ENCODE assay signal across 31 cellular contexts in genomic region chr15:100762913-100763627, GRCh38.
DNase-seq lines count a peak whose midpoint lies in the region; ATAC-seq, FAIRE-seq and TF ChIP-seq lines count a peak whose summit lies in the region.
"Had no signal": no experiment of that assay in that cellular context is flagged by ENCODE, and none has a peak within 500 bp of the region (broad histone marks: within the 10 kb centered on the region; RNA-seq: fewer than 3 reads in every experiment).

No MANE protein-coding gene starts in this region.

- H4K91ac ChIP-seq in H1 (replicated peaks; ENCODE audit: insufficient read length, low read length), result no peak overlapping the region

- H3K23ac ChIP-seq in H1 (ENCODE audit: insufficient read length), result no peak overlapping the region

- POLR2A ChIA-PET in H1 (lab: Charles Lee; ENCODE audit: partially characterized antibody), result interaction anchor here (0.6 kb wide), 1 partner anchor 302 kb away, joined by 3 read pairs; no protein-coding TSS in a partner anchor

- no peak overlapping the region for H3K4ac ChIP-seq in H1 (replicated peaks; ENCODE audit: insufficient read length, low read depth, low read length)

- H4K20me1 ChIP-seq in H1 (replicated peaks in 1 of 2; ENCODE audit: control insufficient read depth in 1 of 2, insufficient read depth in 2 of 2, low read length in 2 of 2), result no peaks in the 10 kb centered on the region

- no peak overlapping the region for H3K14ac ChIP-seq in H1 (ENCODE audit: insufficient read length)

- TF ChIP-seq RAD21 in H1 (IDR thresholded peaks at IDR 0.05 in 1 of 2, conservative IDR thresholded peaks at IDR 0.05 in 1 of 2; ENCODE audit: low read depth in 2 of 2, low read length in 2 of 2), result no peak

- no peaks in the 10 kb centered on the region for H3K9me3 ChIP-seq in H1 (ENCODE audit: insufficient read depth in 2 of 2, low read depth in 1 of 2, low read length in 1 of 2)
- H3K9me3 ChIP-seq: ascending aorta, Peyer's patch, SJSA1, tibial nerve had no signal

- 89% methylated on average over 8 of the region's 8 CpGs; no CpG with 5 or more reads in 1 of the 2 experiments for WGBS in H1 (ENCODE audit: extremely low coverage in 1 of 2, insufficient coverage in 1 of 2, insufficient read length in 1 of 2, insufficient replicate concordance in 2 of 2, low coverage in 1 of 2, low lambda C conversion rate in 2 of 2, missing lambda C conversion rate in 1 of 2), 2 experiments

- no peak overlapping the region for H2BK12ac ChIP-seq in H1 (ENCODE audit: low read depth, low read length)

- H3K23me2 ChIP-seq in H1 (ENCODE audit: low read depth, low read length), result no peaks in the 10 kb centered on the region

- H2BK120ac ChIP-seq in H1 (replicated peaks; ENCODE audit: low read depth, low read length), result no peak overlapping the region

- no peaks in the 10 kb centered on the region for H3K79me2 ChIP-seq in H1 (ENCODE audit: control insufficient read depth in 1 of 2, insufficient read depth in 2 of 2, low read length in 2 of 2)

- no peak for TF ChIP-seq POLR2A in H1 (IDR thresholded peaks at IDR 0.05; ENCODE audit: control extremely low read depth in 1 of 2, low read depth in 2 of 2, low read length in 2 of 2)

- 0 out of 2 replicates have a peak overlapping the region, but pooled peaks have one; percentile 39 for H2AK5ac ChIP-seq in H1 (ENCODE audit: low read depth, low read length)

- DNase-seq in activated effector memory CD4-positive, alpha-beta T cell treated with anti-CD3 and anti-CD28 coated beads, Interleukin-2, amount 50 U/mL, for 16 hours, result peak; percentile 57
- DNase-seq in activated effector memory CD4-positive, alpha-beta T cell treated with Interleukin-2 at 50 U/mL for 16 hours, result no peak
- DNase-seq in HT1080 (ENCODE audit: low read depth) (peak; percentile 21), H1 (ENCODE audit: low read depth in 1 of 2, low spot score in 2 of 2) (no peak), posterior vena cava (ENCODE audit: low spot score) (peak; percentile 63), GM19239 (ENCODE audit: insufficient read length, low spot score) (no peak)
- DNase-seq: activated CD4-positive, CD25-positive, alpha-beta regulatory T cell treated with anti-CD3 and anti-CD28 coated beads, Interleukin-2, amount 50 U/mL, for 72 hours; activated CD8-positive, alpha-beta T cell treated with anti-CD3 and anti-CD28 coated beads, Interleukin-2, amount 10 ng/mL, durations not matched to agents 7 days and 5 days; activated naive CD8-positive, alpha-beta T cell treated with anti-CD3 and anti-CD28 coated beads for 36 hours; AML-193; caudate nucleus; CD4-positive, alpha-beta T cell; dermis blood vessel endothelial cell; hippocampal formation; naive thymus-derived CD8-positive, alpha-beta T cell; NCI-H1105; NCI-H2029; NCI-H2227 treated with DMSO at 0.1 percent for 48 hours; NCI-H69; stimulated activated CD4-positive, alpha-beta T cell treated with anti-CD3 and anti-CD28 coated beads, Interleukin-2, amount 100 ng/mL, for 24 hours had no signal

- H3K4me3 ChIP-seq in H1 (ENCODE audit: extremely low read depth in 1 of 4, insufficient read depth in 2 of 4, low read depth in 3 of 4, low read length in 4 of 4), result no peak overlapping the region
- H3K4me3 ChIP-seq: ascending aorta, GM23338, Peyer's patch, SJSA1, smooth muscle cell, tibial nerve had no signal

- H2BK5ac ChIP-seq in H1 (ENCODE audit: low read depth, low read length), result no peak overlapping the region

- no peak overlapping the region for H3K56ac ChIP-seq in H1 (replicated peaks; ENCODE audit: insufficient read length, low read depth, low read length)

- TF ChIP-seq EP300 in H1 (IDR thresholded peaks at IDR 0.05; ENCODE audit: borderline replicate concordance in 1 of 2, low read depth in 2 of 2, low read length in 2 of 2), result no peak

- H2BK20ac ChIP-seq in H1 (ENCODE audit: low read length), result no peak overlapping the region

- peaks cover 0 to 3% (median 0%) of the 10 kb centered on the region in 4 experiments; a peak in 1 of 7 replicates for H3K4me1 ChIP-seq in H1 (replicated peaks in 1 of 4; ENCODE audit: control insufficient read depth in 3 of 4, insufficient read depth in 4 of 4, low read length in 3 of 4)
- H3K4me1 ChIP-seq: ascending aorta had no signal

- no peak overlapping the region for H3K18ac ChIP-seq in H1 (ENCODE audit: extremely low read depth, low read length)

- intact Hi-C loops in posterior vena cava (cut with DNase I), result no loop called here

- H3K79me1 ChIP-seq in H1 (ENCODE audit: low read depth, low read length), result no peaks in the 10 kb centered on the region

- ATAC-seq in HG02642 (IDR thresholded peaks at IDR 0.05; ENCODE audit: poor library complexity, unreplicated experiment) (no peak), GM18511 (IDR thresholded peaks at IDR 0.05; ENCODE audit: unreplicated experiment) (no peak)
- ATAC-seq: activated CD8-positive, alpha-beta T cell treated with anti-CD3 and anti-CD28 coated beads, Interleukin-2, amount 10 ng/mL, durations not matched to agents 7 days and 5 days; GM23338; naive thymus-derived CD8-positive, alpha-beta T cell had no signal

- no peak overlapping the region for H2AFZ ChIP-seq in H1 (ENCODE audit: low read length)
- H2AFZ ChIP-seq: GM23338 had no signal

- no peak overlapping the region for H3K27ac ChIP-seq in H1 (ENCODE audit: low read depth, low read length)
- H3K27ac ChIP-seq: ascending aorta, Peyer's patch, SJSA1, tibial nerve had no signal

- H4K5ac ChIP-seq in H1 (ENCODE audit: insufficient read length, low read depth, low read length), result no peak overlapping the region

- CTCF ChIA-PET in H1 (lab: Charles Lee; ENCODE audit: partially characterized antibody), result interaction anchor here (0.7 to 1.6 kb wide), 6 partner anchors 26 to 127 kb away, joined by 3 to 6 read pairs (median 3); no protein-coding TSS in a partner anchor

- no peak for TF ChIP-seq CTCF in H1 (IDR thresholded peaks at IDR 0.05; ENCODE audit: control extremely low read depth in 1 of 3, insufficient read depth in 1 of 3, low read depth in 1 of 3, low read length in 3 of 3)

- FAIRE-seq in H1 (lab: Jason Lieb, UNC), result no peak
- FAIRE-seq in GM19239 (lab: Jason Lieb, UNC), result no peak
- FAIRE-seq: D721Med, endometrium, frontal cortex had no signal

- H3K36me3 ChIP-seq in H1 (ENCODE audit: control insufficient read depth in 2 of 4, insufficient read depth in 4 of 4, low read length in 3 of 4), result no peaks in the 10 kb centered on the region
- H3K36me3 ChIP-seq: ascending aorta, Peyer's patch, SJSA1, tibial nerve had no signal

- no peak overlapping the region for H3K4me2 ChIP-seq in H1 (ENCODE audit: insufficient read depth in 1 of 2, low read depth in 2 of 2, low read length in 2 of 2)
- H3K4me2 ChIP-seq: GM23338, smooth muscle cell had no signal

- H4K8ac ChIP-seq in H1 (ENCODE audit: extremely low read depth, insufficient read depth, low read length), result no peak overlapping the region

- no peak overlapping the region for H2BK15ac ChIP-seq in H1 (ENCODE audit: low read length)

- H3K27me3 ChIP-seq in H1 (replicated peaks in 1 of 4; ENCODE audit: control insufficient read depth in 3 of 4, extremely low read depth in 1 of 4, insufficient read depth in 3 of 4, low read length in 3 of 4), result no peaks in the 10 kb centered on the region
- H3K27me3 ChIP-seq: ascending aorta, Peyer's patch, SJSA1, tibial nerve had no signal

- H3K9ac ChIP-seq in H1 (replicated peaks in 1 of 4; ENCODE audit: extremely low read depth in 1 of 4, low read depth in 3 of 4, low read length in 3 of 4), result no peak overlapping the region

TF ChIP-seq in H1, 55 proteins besides CTCF, POLR2A, EP300 and RAD21:
- TF ChIP-seq TBP (IDR thresholded peaks at IDR 0.05; ENCODE audit: low read depth, low read length), result no peak
- TF ChIP-seq EZH2 (IDR thresholded peaks at IDR 0.05; ENCODE audit: low read depth, low read length, severe bottlenecking), result no peak
- no peak for TF ChIP-seq EGR1 (IDR thresholded peaks at IDR 0.05; ENCODE audit: borderline replicate concordance, low read depth, low read length)
- no peak for TF ChIP-seq HDAC2 (IDR thresholded peaks at IDR 0.05; ENCODE audit: borderline replicate concordance in 1 of 2, low read depth in 2 of 2, low read length in 2 of 2)
- TF ChIP-seq ATF2 (IDR thresholded peaks at IDR 0.05; ENCODE audit: low read length), result no peak
- TF ChIP-seq ATF3 (IDR thresholded peaks at IDR 0.05; ENCODE audit: insufficient read depth, low read depth, low read length), result no peak
- no peak for TF ChIP-seq GABPA (IDR thresholded peaks at IDR 0.05; ENCODE audit: borderline replicate concordance, insufficient read depth, low read length)
- TF ChIP-seq KDM4A (IDR thresholded peaks at IDR 0.05; ENCODE audit: low read depth, low read length, severe bottlenecking), result no peak
- no peak for TF ChIP-seq HDAC6 (IDR thresholded peaks at IDR 0.05; ENCODE audit: low read depth, low read length)
- no peak for TF ChIP-seq RBBP5 (IDR thresholded peaks at IDR 0.05; ENCODE audit: borderline replicate concordance, low read depth, low read length)

Comparison
In these comparisons a context has a peak if more than half of its experiments do, and no peak if none do; other contexts are left out.
1. DNase-seq: peak in activated effector memory CD4-positive, alpha-beta T cell treated with anti-CD3 and anti-CD28 coated beads, Interleukin-2, amount 50 U/mL, for 16 hours (single experiment), HT1080 (single experiment) and posterior vena cava (single experiment); none in activated effector memory CD4-positive, alpha-beta T cell treated with Interleukin-2 at 50 U/mL for 16 hours (single experiment), H1 (0 of 2) and GM19239 (single experiment).